Comparison of ENCODE assay signal across 1 cellular context in the genomic region with DNA sequence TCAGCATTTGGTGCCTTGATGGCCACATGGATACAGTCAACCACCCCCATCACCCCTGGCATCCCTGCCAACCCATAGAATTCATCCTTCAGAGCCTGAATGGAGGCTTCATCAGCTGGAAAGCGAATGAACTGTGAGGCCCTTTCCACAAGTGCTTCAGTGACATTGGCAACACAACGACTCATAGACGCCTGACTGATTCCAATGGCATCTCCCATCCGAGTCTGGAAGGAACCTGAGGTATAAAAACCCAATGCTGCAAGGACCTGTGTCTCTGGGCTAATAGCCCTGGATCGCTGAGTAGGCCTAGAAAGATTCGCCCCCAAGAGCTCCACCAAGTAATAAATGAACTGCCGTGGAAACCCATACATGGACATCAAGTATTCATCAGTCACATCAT.
TF ChIP-seq lines count a peak whose summit lies in the region.

No MANE protein-coding gene starts in this region.

TF ChIP-seq in GM12878, 131 proteins besides CTCF, POLR2A, EP300 and RAD21:
- TF ChIP-seq SP1 (IDR thresholded peaks at IDR 0.05; ENCODE audit: low read depth, low read length) (no peak), ZNF384 (IDR thresholded peaks at IDR 0.05; ENCODE audit: borderline replicate concordance, low read depth, low read length) (no peak), CBFB (IDR thresholded peaks at IDR 0.05; ENCODE audit: low read depth) (no peak), MEF2A (IDR thresholded peaks at IDR 0.05; ENCODE audit: insufficient read depth, low read depth, low read length) (no peak), SMAD1 (IDR thresholded peaks at IDR 0.05; ENCODE audit: low read depth, partially characterized antibody) (no peak), SIX5 (IDR thresholded peaks at IDR 0.05; ENCODE audit: low read depth, low read length, severe bottlenecking) (no peak), MYB (IDR thresholded peaks at IDR 0.05; ENCODE audit: borderline replicate concordance, low read depth, low read length) (no peak), CHD4 (IDR thresholded peaks at IDR 0.05) (no peak), RAD51 (IDR thresholded peaks at IDR 0.05) (no peak)
- TF ChIP-seq, protein P1, sequence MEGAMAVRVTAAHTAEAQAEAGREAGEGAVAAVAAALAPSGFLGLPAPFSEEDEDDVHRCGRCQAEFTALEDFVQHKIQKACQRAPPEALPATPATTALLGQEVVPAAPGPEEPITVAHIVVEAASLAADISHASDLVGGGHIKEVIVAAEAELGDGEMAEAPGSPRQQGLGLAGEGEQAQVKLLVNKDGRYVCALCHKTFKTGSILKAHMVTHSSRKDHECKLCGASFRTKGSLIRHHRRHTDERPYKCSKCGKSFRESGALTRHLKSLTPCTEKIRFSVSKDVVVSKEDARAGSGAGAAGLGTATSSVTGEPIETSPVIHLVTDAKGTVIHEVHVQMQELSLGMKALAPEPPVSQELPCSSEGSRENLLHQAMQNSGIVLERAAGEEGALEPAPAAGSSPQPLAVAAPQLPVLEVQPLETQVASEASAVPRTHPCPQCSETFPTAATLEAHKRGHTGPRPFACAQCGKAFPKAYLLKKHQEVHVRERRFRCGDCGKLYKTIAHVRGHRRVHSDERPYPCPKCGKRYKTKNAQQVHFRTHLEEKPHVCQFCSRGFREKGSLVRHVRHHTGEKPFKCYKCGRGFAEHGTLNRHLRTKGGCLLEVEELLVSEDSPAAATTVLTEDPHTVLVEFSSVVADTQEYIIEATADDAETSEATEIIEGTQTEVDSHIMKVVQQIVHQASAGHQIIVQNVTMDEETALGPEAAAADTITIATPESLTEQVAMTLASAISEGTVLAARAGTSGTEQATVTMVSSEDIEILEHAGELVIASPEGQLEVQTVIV (IDR thresholded peaks at IDR 0.05; ENCODE audit: borderline replicate concordance, partially characterized antibody) = no peak
- TF ChIP-seq, protein P2, sequence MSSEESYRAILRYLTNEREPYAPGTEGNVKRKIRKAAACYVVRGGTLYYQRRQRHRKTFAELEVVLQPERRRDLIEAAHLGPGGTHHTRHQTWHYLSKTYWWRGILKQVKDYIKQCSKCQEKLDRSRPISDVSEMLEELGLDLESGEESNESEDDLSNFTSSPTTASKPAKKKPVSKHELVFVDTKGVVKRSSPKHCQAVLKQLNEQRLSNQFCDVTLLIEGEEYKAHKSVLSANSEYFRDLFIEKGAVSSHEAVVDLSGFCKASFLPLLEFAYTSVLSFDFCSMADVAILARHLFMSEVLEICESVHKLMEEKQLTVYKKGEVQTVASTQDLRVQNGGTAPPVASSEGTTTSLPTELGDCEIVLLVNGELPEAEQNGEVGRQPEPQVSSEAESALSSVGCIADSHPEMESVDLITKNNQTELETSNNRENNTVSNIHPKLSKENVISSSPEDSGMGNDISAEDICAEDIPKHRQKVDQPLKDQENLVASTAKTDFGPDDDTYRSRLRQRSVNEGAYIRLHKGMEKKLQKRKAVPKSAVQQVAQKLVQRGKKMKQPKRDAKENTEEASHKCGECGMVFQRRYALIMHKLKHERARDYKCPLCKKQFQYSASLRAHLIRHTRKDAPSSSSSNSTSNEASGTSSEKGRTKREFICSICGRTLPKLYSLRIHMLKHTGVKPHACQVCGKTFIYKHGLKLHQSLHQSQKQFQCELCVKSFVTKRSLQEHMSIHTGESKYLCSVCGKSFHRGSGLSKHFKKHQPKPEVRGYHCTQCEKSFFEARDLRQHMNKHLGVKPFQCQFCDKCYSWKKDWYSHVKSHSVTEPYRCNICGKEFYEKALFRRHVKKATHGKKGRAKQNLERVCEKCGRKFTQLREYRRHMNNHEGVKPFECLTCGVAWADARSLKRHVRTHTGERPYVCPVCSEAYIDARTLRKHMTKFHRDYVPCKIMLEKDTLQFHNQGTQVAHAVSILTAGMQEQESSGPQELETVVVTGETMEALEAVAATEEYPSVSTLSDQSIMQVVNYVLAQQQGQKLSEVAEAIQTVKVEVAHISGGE (CRISPR knock-in tag; IDR thresholded peaks at IDR 0.05) = no peak
- TF ChIP-seq, protein P3, sequence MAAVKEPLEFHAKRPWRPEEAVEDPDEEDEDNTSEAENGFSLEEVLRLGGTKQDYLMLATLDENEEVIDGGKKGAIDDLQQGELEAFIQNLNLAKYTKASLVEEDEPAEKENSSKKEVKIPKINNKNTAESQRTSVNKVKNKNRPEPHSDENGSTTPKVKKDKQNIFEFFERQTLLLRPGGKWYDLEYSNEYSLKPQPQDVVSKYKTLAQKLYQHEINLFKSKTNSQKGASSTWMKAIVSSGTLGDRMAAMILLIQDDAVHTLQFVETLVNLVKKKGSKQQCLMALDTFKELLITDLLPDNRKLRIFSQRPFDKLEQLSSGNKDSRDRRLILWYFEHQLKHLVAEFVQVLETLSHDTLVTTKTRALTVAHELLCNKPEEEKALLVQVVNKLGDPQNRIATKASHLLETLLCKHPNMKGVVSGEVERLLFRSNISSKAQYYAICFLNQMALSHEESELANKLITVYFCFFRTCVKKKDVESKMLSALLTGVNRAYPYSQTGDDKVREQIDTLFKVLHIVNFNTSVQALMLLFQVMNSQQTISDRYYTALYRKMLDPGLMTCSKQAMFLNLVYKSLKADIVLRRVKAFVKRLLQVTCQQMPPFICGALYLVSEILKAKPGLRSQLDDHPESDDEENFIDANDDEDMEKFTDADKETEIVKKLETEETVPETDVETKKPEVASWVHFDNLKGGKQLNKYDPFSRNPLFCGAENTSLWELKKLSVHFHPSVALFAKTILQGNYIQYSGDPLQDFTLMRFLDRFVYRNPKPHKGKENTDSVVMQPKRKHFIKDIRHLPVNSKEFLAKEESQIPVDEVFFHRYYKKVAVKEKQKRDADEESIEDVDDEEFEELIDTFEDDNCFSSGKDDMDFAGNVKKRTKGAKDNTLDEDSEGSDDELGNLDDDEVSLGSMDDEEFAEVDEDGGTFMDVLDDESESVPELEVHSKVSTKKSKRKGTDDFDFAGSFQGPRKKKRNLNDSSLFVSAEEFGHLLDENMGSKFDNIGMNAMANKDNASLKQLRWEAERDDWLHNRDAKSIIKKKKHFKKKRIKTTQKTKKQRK (IDR thresholded peaks at IDR 0.05; ENCODE audit: low read depth, low read length) = no peak
- TF ChIP-seq, protein P4, sequence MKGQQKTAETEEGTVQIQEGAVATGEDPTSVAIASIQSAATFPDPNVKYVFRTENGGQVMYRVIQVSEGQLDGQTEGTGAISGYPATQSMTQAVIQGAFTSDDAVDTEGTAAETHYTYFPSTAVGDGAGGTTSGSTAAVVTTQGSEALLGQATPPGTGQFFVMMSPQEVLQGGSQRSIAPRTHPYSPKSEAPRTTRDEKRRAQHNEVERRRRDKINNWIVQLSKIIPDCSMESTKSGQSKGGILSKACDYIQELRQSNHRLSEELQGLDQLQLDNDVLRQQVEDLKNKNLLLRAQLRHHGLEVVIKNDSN (IDR thresholded peaks at IDR 0.05; ENCODE audit: borderline replicate concordance, extremely low read length, insufficient read depth, low read depth, low read length) = no peak
- TF ChIP-seq, protein P5, sequence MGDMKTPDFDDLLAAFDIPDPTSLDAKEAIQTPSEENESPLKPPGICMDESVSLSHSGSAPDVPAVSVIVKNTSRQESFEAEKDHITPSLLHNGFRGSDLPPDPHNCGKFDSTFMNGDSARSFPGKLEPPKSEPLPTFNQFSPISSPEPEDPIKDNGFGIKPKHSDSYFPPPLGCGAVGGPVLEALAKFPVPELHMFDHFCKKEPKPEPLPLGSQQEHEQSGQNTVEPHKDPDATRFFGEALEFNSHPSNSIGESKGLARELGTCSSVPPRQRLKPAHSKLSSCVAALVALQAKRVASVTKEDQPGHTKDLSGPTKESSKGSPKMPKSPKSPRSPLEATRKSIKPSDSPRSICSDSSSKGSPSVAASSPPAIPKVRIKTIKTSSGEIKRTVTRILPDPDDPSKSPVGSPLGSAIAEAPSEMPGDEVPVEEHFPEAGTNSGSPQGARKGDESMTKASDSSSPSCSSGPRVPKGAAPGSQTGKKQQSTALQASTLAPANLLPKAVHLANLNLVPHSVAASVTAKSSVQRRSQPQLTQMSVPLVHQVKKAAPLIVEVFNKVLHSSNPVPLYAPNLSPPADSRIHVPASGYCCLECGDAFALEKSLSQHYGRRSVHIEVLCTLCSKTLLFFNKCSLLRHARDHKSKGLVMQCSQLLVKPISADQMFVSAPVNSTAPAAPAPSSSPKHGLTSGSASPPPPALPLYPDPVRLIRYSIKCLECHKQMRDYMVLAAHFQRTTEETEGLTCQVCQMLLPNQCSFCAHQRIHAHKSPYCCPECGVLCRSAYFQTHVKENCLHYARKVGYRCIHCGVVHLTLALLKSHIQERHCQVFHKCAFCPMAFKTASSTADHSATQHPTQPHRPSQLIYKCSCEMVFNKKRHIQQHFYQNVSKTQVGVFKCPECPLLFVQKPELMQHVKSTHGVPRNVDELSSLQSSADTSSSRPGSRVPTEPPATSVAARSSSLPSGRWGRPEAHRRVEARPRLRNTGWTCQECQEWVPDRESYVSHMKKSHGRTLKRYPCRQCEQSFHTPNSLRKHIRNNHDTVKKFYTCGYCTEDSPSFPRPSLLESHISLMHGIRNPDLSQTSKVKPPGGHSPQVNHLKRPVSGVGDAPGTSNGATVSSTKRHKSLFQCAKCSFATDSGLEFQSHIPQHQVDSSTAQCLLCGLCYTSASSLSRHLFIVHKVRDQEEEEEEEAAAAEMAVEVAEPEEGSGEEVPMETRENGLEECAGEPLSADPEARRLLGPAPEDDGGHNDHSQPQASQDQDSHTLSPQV (IDR thresholded peaks at IDR 0.05) = no peak
